In genomic region chrX:148700021-148700420, GRCh38 we compare ENCODE assay signal across 18 cellular contexts.
"Had no signal": no experiment of that assay in that cellular context is flagged by ENCODE, and none has a peak within 500 bp of the region (broad histone marks: within the 10 kb centered on the region; RNA-seq: fewer than 3 reads in every experiment).

No MANE protein-coding gene starts in this region.

- H3K4me1 Mint-ChIP-seq: naive thymus-derived CD4-positive, alpha-beta T cell; nephron progenitor cell; stimulated activated effector memory CD8-positive, alpha-beta T cell treated with anti-CD3 and anti-CD28 coated beads, Interleukin-12 subunit alpha, Interleukin-12 subunit beta, amount 100 ng/mL, for 72 hours had no signal

- H3K27ac Mint-ChIP-seq: naive thymus-derived CD4-positive, alpha-beta T cell; nephron progenitor cell; stimulated activated effector memory CD8-positive, alpha-beta T cell treated with anti-CD3 and anti-CD28 coated beads, Interleukin-12 subunit alpha, Interleukin-12 subunit beta, amount 100 ng/mL, for 72 hours; type B pancreatic cell had no signal

- H3K9me3 Mint-ChIP-seq: stimulated activated effector memory CD8-positive, alpha-beta T cell treated with anti-CD3 and anti-CD28 coated beads, Interleukin-12 subunit alpha, Interleukin-12 subunit beta, amount 100 ng/mL, for 72 hours; type B pancreatic cell had no signal

- H3K36me3 Mint-ChIP-seq: naive thymus-derived CD4-positive, alpha-beta T cell; stimulated activated effector memory CD8-positive, alpha-beta T cell treated with anti-CD3 and anti-CD28 coated beads, Interleukin-12 subunit alpha, Interleukin-12 subunit beta, amount 100 ng/mL, for 72 hours; type B pancreatic cell had no signal

- DNase-seq: dermis blood vessel endothelial cell; foreskin melanocyte; heart left ventricle; hippocampal formation; left colon; left ventricle myocardium superior; mesendoderm; naive thymus-derived CD4-positive, alpha-beta T cell; nephron progenitor cell; psoas muscle; retina; right lobe of liver; stimulated activated CD4-positive, alpha-beta T cell treated with anti-CD3 and anti-CD28 coated beads, Interleukin-4, amount 100 ng/mL, for 1 hour; stimulated activated CD8-positive, alpha-beta memory T cell treated with anti-CD3 and anti-CD28 coated beads, Interleukin-4, amount 100 ng/mL, for 48 hours; stimulated activated naive CD8-positive, alpha-beta T cell treated with anti-CD3 and anti-CD28 coated beads, Interleukin-15, Interleukin-2, amounts not matched to agents 100 U/mL and 50 U/mL, for 24 hours; thyroid gland had no signal

- H3K4me3 Mint-ChIP-seq: naive thymus-derived CD4-positive, alpha-beta T cell; nephron progenitor cell; stimulated activated effector memory CD8-positive, alpha-beta T cell treated with anti-CD3 and anti-CD28 coated beads, Interleukin-12 subunit alpha, Interleukin-12 subunit beta, amount 100 ng/mL, for 72 hours; type B pancreatic cell had no signal

- H3K27me3 Mint-ChIP-seq: naive thymus-derived CD4-positive, alpha-beta T cell; type B pancreatic cell had no signal
